8 cellular contexts compared by ENCODE assay signal in the genomic region with DNA sequence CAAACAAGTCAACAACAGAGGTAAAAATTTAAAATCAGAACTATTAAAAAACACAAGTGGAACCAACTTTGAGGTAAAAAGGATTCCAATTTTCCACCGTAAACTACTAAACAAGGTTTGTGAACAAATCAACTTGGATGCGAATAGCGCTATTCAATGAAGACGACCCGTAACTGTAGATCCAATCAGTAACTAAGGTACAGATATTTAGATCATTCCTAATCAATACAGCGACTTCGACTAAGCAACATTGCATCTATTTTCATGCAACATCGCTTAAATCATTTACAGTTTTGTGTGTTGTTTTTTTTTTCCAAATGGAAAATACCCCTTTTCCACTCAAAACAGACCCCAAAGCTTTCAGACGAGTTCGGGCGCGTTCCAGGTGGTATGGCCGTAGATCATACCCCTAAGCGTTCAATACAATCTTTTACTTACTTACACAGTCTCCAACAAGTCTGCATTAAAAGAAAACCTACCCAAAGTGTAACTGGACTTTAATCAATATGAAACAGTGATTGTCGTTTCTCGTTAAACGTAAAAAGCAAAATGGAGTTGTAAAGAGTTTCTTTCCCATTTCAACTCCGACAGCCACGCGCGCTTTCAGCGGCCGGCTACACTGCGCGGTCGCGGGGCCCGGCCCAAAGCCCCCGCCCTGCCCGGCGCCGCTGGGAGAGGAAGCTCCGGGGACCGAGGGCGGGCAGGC. TPM values are rescaled to one million over a fixed set of nuclear protein-coding genes. Genes with fewer than 3 reads are reported as not detected.
DNase-seq lines count a peak whose midpoint lies in the region; ATAC-seq and TF ChIP-seq lines count a peak whose summit lies in the region.

No MANE protein-coding gene starts in this region.

- H3K9ac ChIP-seq in HUES48 (ENCODE audit: low read depth, low read length) = peak overlapping the region; percentile 95

- peak overlapping the region; percentile 92 for H3K4me3 Mint-ChIP-seq in mesothelial cell of epicardium

- H3K36me3 ChIP-seq in HUES48 (ENCODE audit: control insufficient read depth, insufficient read depth, low read length) = peaks cover 13% of the 10 kb centered on the region; the same call in 1 of the 2 replicates

- H3K4me1 Mint-ChIP-seq in mesothelial cell of epicardium = peaks cover 41% of the 10 kb centered on the region

- ATAC-seq in HG03159 (IDR thresholded peaks at IDR 0.05; ENCODE audit: unreplicated experiment) = no peak

- CTCF ChIA-PET in AG04449 (lab: Yijun Ruan, JAX) = interaction anchor here (0.9 to 1.6 kb wide), 2 partner anchors 53 to 71 kb away, joined by 3 to 6 read pairs; a partner anchor contains a TSS

- TF ChIP-seq CTCF in AG04449 (IDR thresholded peaks at IDR 0.05; ENCODE audit: insufficient read depth, low read length, missing control alignments) (no peak), cardiac fibroblast (IDR thresholded peaks at IDR 0.05; ENCODE audit: low read depth, low read length) (no peak), mesothelial cell of epicardium (IDR thresholded peaks at IDR 0.05; ENCODE audit: unreplicated experiment) (no peak), GM20000 (IDR thresholded peaks at IDR 0.05; ENCODE audit: extremely low read depth, missing control alignments) (no peak)

- POLR2A ChIA-PET in AG04449 (lab: Yijun Ruan, JAX) = interaction anchor here (0.9 to 2.5 kb wide), 6 partner anchors 11 to 72 kb away, joined by 3 to 22 read pairs (median 4); a partner anchor contains a TSS

- H3K4me1 ChIP-seq in HUES48 (ENCODE audit: control insufficient read depth, insufficient read depth, low read length) = peaks cover 11% of the 10 kb centered on the region; the same call in 1 of the 2 replicates

- no peak for DNase-seq in AG04449 (ENCODE audit: low read depth, low spot score)
- no peak for DNase-seq in cardiac fibroblast (ENCODE audit: low read depth in 2 of 2)
- DNase-seq in mesothelial cell of epicardium (ENCODE audit: low spot score in 2 of 2, unreplicated experiment in 2 of 2) = no peak
- no peak for DNase-seq in activated gamma-delta T cell (lab: John Stamatoyannopoulos, UW)
- DNase-seq in activated CD8-positive, alpha-beta memory T cell treated with anti-CD3 and anti-CD28 coated beads, Interleukin-2, amount 50 U/mL, for 4 hours = no peak
- DNase-seq in GM20000 (ENCODE audit: low spot score) = no peak

- H3K4me3 ChIP-seq in AG04449 (ENCODE audit: low read depth, low read length) (peak overlapping the region; percentile 88), HUES48 (ENCODE audit: low read depth, low read length) (peak overlapping the region; percentile 82), cardiac fibroblast (replicated peaks in 1 of 2; ENCODE audit: low read depth in 2 of 2, low read length in 2 of 2) (peak overlapping the region; percentile 76 to 95)

- H3K27ac ChIP-seq in HUES48 (ENCODE audit: low read depth, low read length) = peak overlapping the region; percentile 97

- H3K27ac Mint-ChIP-seq in mesothelial cell of epicardium = peak overlapping the region; percentile 97

- no peaks in the 10 kb centered on the region for H3K27me3 Mint-ChIP-seq in mesothelial cell of epicardium (ENCODE audit: low read depth)

- H3K9me3 ChIP-seq in HUES48 (ENCODE audit: control insufficient read depth, insufficient read depth, low read length) = no peaks in the 10 kb centered on the region

- no peaks in the 10 kb centered on the region for H3K9me3 Mint-ChIP-seq in mesothelial cell of epicardium

- H3K27me3 ChIP-seq in HUES48 (ENCODE audit: control insufficient read depth, insufficient read depth, low read length) = no peaks in the 10 kb centered on the region

- no peaks in the 10 kb centered on the region for H3K36me3 Mint-ChIP-seq in mesothelial cell of epicardium

RNA-seq across cellular contexts. Expression of a gene that starts 0.8 kb away (rescaled TPM):
- 248 to 261 TPM (median 250 TPM) in 3 replicates for total RNA-seq in mesothelial cell of epicardium

RNA-seq across cellular contexts. Expression of a gene that starts 1.2 kb away (rescaled TPM):
- total RNA-seq in mesothelial cell of epicardium = 13.7 to 15.8 TPM (median 13.9 TPM) in 3 replicates

RNA-seq across cellular contexts. Expression of a gene that starts 11.3 kb away (rescaled TPM):
- 30.3 to 33.4 TPM (median 33.0 TPM) in 3 replicates for total RNA-seq in mesothelial cell of epicardium

RNA-seq across cellular contexts. Expression of a gene that starts 18.1 kb away (rescaled TPM):
- total RNA-seq in mesothelial cell of epicardium = 29.3 to 34.4 TPM (median 31.9 TPM) in 3 replicates

RNA-seq across cellular contexts. Expression of a gene that starts 52.8 kb away (rescaled TPM):
- 97.9 to 108 TPM (median 98.7 TPM) in 3 replicates for total RNA-seq in mesothelial cell of epicardium
